9 cellular contexts compared by ENCODE assay signal in genomic region chr2:169507698-169508097, GRCh38. TPM values are rescaled to one million over a fixed set of nuclear protein-coding genes. Genes with fewer than 3 reads are reported as not detected.
DNase-seq lines count a peak whose midpoint lies in the region; ATAC-seq, FAIRE-seq and TF ChIP-seq lines count a peak whose summit lies in the region.
"Had no signal": no experiment of that assay in that cellular context is flagged by ENCODE, and none has a peak within 500 bp of the region (broad histone marks: within the 10 kb centered on the region; RNA-seq: fewer than 3 reads in every experiment).

No MANE protein-coding gene starts in this region.

- peaks cover 8% of the 10 kb centered on the region for H3K4me1 Mint-ChIP-seq in activated T-cell treated with anti-CD3 and anti-CD28 coated beads, Interleukin-2, amount 50 U/mL, for 24 hours (ENCODE audit: low read depth)
- no peaks in the 10 kb centered on the region for H3K4me1 Mint-ChIP-seq in T-cell
- H3K4me1 Mint-ChIP-seq in natural killer cell: no peaks in the 10 kb centered on the region

- TF ChIP-seq CTCF in fibroblast of the aortic adventitia (IDR thresholded peaks at IDR 0.05; ENCODE audit: insufficient read depth, low read length) (no peak), natural killer cell (IDR thresholded peaks at IDR 0.05) (no peak)

- FAIRE-seq in H54 (lab: Jason Lieb, UNC): no peak

- H3K27me3 Mint-ChIP-seq in activated T-cell treated with anti-CD3 and anti-CD28 coated beads, Interleukin-2, amount 50 U/mL, for 24 hours: no peaks in the 10 kb centered on the region
- H3K27me3 Mint-ChIP-seq in T-cell (no peaks in the 10 kb centered on the region), natural killer cell (ENCODE audit: low read depth in 2 of 2) (peaks cover 0 to 3% of the 10 kb centered on the region in 2 donors)
- H3K27me3 Mint-ChIP-seq: activated naive CD8-positive, alpha-beta T cell had no signal

- H3K4me3 ChIP-seq in fibroblast of the aortic adventitia (ENCODE audit: low read depth, low read length): no peak overlapping the region

- intact Hi-C loops in natural killer cell (cut with micrococcal nuclease): no loop called here

- peaks cover 22% of the 10 kb centered on the region for H3K36me3 Mint-ChIP-seq in activated T-cell treated with anti-CD3 and anti-CD28 coated beads, Interleukin-2, amount 50 U/mL, for 24 hours (ENCODE audit: low read depth)
- peaks cover 16% of the 10 kb centered on the region for H3K36me3 Mint-ChIP-seq in T-cell
- H3K36me3 Mint-ChIP-seq in natural killer cell: no peaks in the 10 kb centered on the region

- CTCF ChIA-PET in T-cell (lab: Charles Lee): interaction anchor here in 1 of 2 donors (0.9 kb wide), 1 partner anchor 20 kb away, joined by 3 read pairs; no protein-coding TSS in a partner anchor

- ATAC-seq in T-cell (replicated peaks in 1 of 4): no peak
- no peak for ATAC-seq in natural killer cell

- TF ChIP-seq POLR2A in H54 (IDR thresholded peaks at IDR 0.05; ENCODE audit: low read depth, low read length): no peak

- POLR2A ChIA-PET in T-cell (lab: Charles Lee): interaction anchor here in 1 of 2 donors (0.6 kb wide), 1 partner anchor 43 kb away, joined by 3 read pairs; no protein-coding TSS in a partner anchor

- DNase-seq in A172 (ENCODE audit: low spot score) (peak; percentile 62), H54 (ENCODE audit: insufficient read length, low spot score) (peak; percentile 21), OCI-M1 (lab: John Stamatoyannopoulos, UW) (peak; percentile 7), fibroblast of the aortic adventitia (ENCODE audit: low read depth) (peak; percentile 51), NCI-H82 treated with DMSO at 0.1 percent for 48 hours (lab: John Stamatoyannopoulos, UW; ENCODE audit: unreplicated experiment) (no peak), T-cell (no peak), natural killer cell (no peak)
- DNase-seq in activated T-cell treated with anti-CD3 and anti-CD28 coated beads, Interleukin-2, amount 50 U/mL, for 24 hours: no peak

- no peak overlapping the region for H3K27ac Mint-ChIP-seq in activated T-cell treated with anti-CD3 and anti-CD28 coated beads, Interleukin-2, amount 50 U/mL, for 24 hours
- H3K27ac Mint-ChIP-seq in T-cell (no peak overlapping the region), natural killer cell (no peak overlapping the region)
- H3K27ac Mint-ChIP-seq: activated naive CD8-positive, alpha-beta T cell had no signal

- H3K4me3 Mint-ChIP-seq in activated T-cell treated with anti-CD3 and anti-CD28 coated beads, Interleukin-2, amount 50 U/mL, for 24 hours: no peak overlapping the region
- H3K4me3 Mint-ChIP-seq in T-cell: no peak overlapping the region
- H3K4me3 Mint-ChIP-seq in natural killer cell: no peak overlapping the region
- H3K4me3 Mint-ChIP-seq: activated naive CD8-positive, alpha-beta T cell had no signal

- H3K9me3 Mint-ChIP-seq in activated T-cell treated with anti-CD3 and anti-CD28 coated beads, Interleukin-2, amount 50 U/mL, for 24 hours: no peaks in the 10 kb centered on the region
- no peaks in the 10 kb centered on the region for H3K9me3 Mint-ChIP-seq in T-cell
- no peaks in the 10 kb centered on the region for H3K9me3 Mint-ChIP-seq in natural killer cell

RNA-seq across cellular contexts. Expression of gene KLHL41, which starts 1.8 kb away (rescaled TPM):
- 0.19 TPM in 1 of 2 replicates, not detected in the other for total RNA-seq in A172 (2014; rRNA removed; shearing (Covaris generic))
- total RNA-seq in fibroblast of the aortic adventitia (ENCODE audit: low replicate concordance) (1.4 and 2.1 TPM in 2 replicates), T-cell (under 1 TPM in 3 of 5 donors, not detected in 2; 0.23 to 0.43 (median 0.35) TPM), natural killer cell (not detected)

RNA-seq across cellular contexts. Expression of gene BBS5, which starts 28.4 kb away (rescaled TPM):
- 1.7 and 2.0 TPM in 2 replicates for total RNA-seq in A172 (2014; rRNA removed; shearing (Covaris generic))
- 4.0 and 7.3 TPM in 2 replicates for total RNA-seq in fibroblast of the aortic adventitia (ENCODE audit: low replicate concordance)
- total RNA-seq in T-cell: 1 to 10 TPM; 1.8 to 3.0 (median 2.0) TPM
- 1 to 10 TPM; 1.5 to 2.2 (median 1.7) TPM for total RNA-seq in natural killer cell

Comparison
In these comparisons a context has a peak if more than half of its experiments do, and no peak if none do; other contexts are left out.
1. DNase-seq: peak in A172 (single experiment), H54 (single experiment), OCI-M1 (single experiment) and fibroblast of the aortic adventitia (single experiment); none in activated T-cell treated with anti-CD3 and anti-CD28 coated beads, Interleukin-2, amount 50 U/mL, for 24 hours (single experiment), NCI-H82 treated with DMSO at 0.1 percent for 48 hours (single experiment), T-cell (0 of 34) and natural killer cell (single experiment).